ENCODE assay signal across 8 cellular contexts in genomic region chrX:134172588-134173259, GRCh38.
DNase-seq lines count a peak whose midpoint lies in the region; TF ChIP-seq lines count a peak whose summit lies in the region.

No MANE protein-coding gene starts in this region.

- intact Hi-C loops in CD14-positive monocyte (cut with micrococcal nuclease) = no loop called here

- H3K4me1 Mint-ChIP-seq in CD14-positive monocyte = peaks cover 19% of the 10 kb centered on the region
- peaks cover 22% of the 10 kb centered on the region for H3K4me1 Mint-ChIP-seq in T-helper 1 cell treated with Interleukin-12 subunit alpha and Interleukin-12 subunit beta and Interleukin-4 antibody, amounts not matched to agents 30 μg/mL and 1 μg/mL, for 36 hours (ENCODE audit: low read depth)

- peaks cover 19 to 33% (median 32%) of the 10 kb centered on the region in 3 donors for H3K27me3 Mint-ChIP-seq in CD14-positive monocyte (ENCODE audit: low read depth in 3 of 3)
- peaks cover 9% of the 10 kb centered on the region for H3K27me3 Mint-ChIP-seq in T-helper 1 cell treated with Interleukin-12 subunit alpha and Interleukin-12 subunit beta and Interleukin-4 antibody, amounts not matched to agents 30 μg/mL and 1 μg/mL, for 36 hours (ENCODE audit: low read depth)

- TF ChIP-seq CTCF in CD14-positive monocyte (IDR thresholded peaks at IDR 0.05) = no peak
- TF ChIP-seq CTCF in liver (IDR thresholded peaks at IDR 0.05; ENCODE audit: low read depth, low read length, missing input control) = no peak

- peak overlapping the region; percentile 86 to 94 for H3K4me3 Mint-ChIP-seq in CD14-positive monocyte
- H3K4me3 Mint-ChIP-seq in T-helper 1 cell treated with Interleukin-12 subunit alpha and Interleukin-12 subunit beta and Interleukin-4 antibody, amounts not matched to agents 30 μg/mL and 1 μg/mL, for 36 hours = peak overlapping the region; percentile 98

- no peak for TF ChIP-seq RAD21 in liver (IDR thresholded peaks at IDR 0.05)

- under 1% methylated on average over 51 of the region's 51 CpGs for WGBS in liver

- no peaks in the 10 kb centered on the region for H3K36me3 Mint-ChIP-seq in CD14-positive monocyte
- peaks cover 13% of the 10 kb centered on the region for H3K36me3 Mint-ChIP-seq in T-helper 1 cell treated with Interleukin-12 subunit alpha and Interleukin-12 subunit beta and Interleukin-4 antibody, amounts not matched to agents 30 μg/mL and 1 μg/mL, for 36 hours (ENCODE audit: low read depth)

- H3K27ac Mint-ChIP-seq in CD14-positive monocyte = no peak overlapping the region
- H3K27ac Mint-ChIP-seq in T-helper 1 cell treated with Interleukin-12 subunit alpha and Interleukin-12 subunit beta and Interleukin-4 antibody, amounts not matched to agents 30 μg/mL and 1 μg/mL, for 36 hours = peak overlapping the region; percentile 95

- peaks cover 22% of the 10 kb centered on the region for H3K36me3 ChIP-seq in HAP-1 (replicated peaks)
- H3K36me3 ChIP-seq in liver (ENCODE audit: control insufficient read depth in 4 of 4, insufficient read depth in 3 of 4, low read depth in 1 of 4, low read length in 3 of 4) = no peaks in the 10 kb centered on the region

- in situ Hi-C loops in HAP-1 (cut with MboI; ENCODE audit: low sequenced_read_pairs) = no loop called here

- no peak for DNase-seq in CD14-positive monocyte (ENCODE audit: low spot score)
- DNase-seq in HAP-1 (ENCODE audit: low spot score in 2 of 2) = peak; percentile 41 to 51
- DNase-seq in central memory CD4-positive, alpha-beta T cell = peak; percentile 19
- peak; percentile 20 for DNase-seq in stimulated activated CD8-positive, alpha-beta memory T cell treated with anti-CD3 and anti-CD28 coated beads, Interleukin-12 subunit alpha, Interleukin-12 subunit beta, amount 100 ng/mL, for 4 hours (ENCODE audit: low read depth)
- DNase-seq in activated CD4-positive, CD25-positive, alpha-beta regulatory T cell treated with anti-CD3 and anti-CD28 coated beads, Interleukin-2, amount 50 U/mL, for 72 hours = no peak
- DNase-seq in Kasumi-1 (lab: John Stamatoyannopoulos, UW) = no peak

- H3K9me3 Mint-ChIP-seq in CD14-positive monocyte = peaks cover 0 to 19% (median 8%) of the 10 kb centered on the region in 7 donors
- no peaks in the 10 kb centered on the region for H3K9me3 Mint-ChIP-seq in T-helper 1 cell treated with Interleukin-12 subunit alpha and Interleukin-12 subunit beta and Interleukin-4 antibody, amounts not matched to agents 30 μg/mL and 1 μg/mL, for 36 hours

- H3K4me1 ChIP-seq in HAP-1 (peaks cover 51% of the 10 kb centered on the region), liver (ENCODE audit: control insufficient read depth in 4 of 4, insufficient read depth in 4 of 4, low read length in 3 of 4) (peaks cover 5 to 13% (median 7%) of the 10 kb centered on the region in 4 donors)

- no peak overlapping the region for H3K27ac ChIP-seq in liver (ENCODE audit: low read depth in 1 of 2, low read length in 2 of 2)

- H3K4me3 ChIP-seq in HAP-1 (peak overlapping the region; percentile 42), liver (ENCODE audit: low read depth in 1 of 3, low read length in 3 of 3) (peak overlapping the region; percentile 49 to 62 (median 56))

- no peaks in the 10 kb centered on the region for H3K9me3 ChIP-seq in HAP-1
- no peaks in the 10 kb centered on the region for H3K9me3 ChIP-seq in liver (ENCODE audit: control insufficient read depth in 4 of 4, low read length in 3 of 4)

- H3K9ac ChIP-seq in liver (ENCODE audit: low read depth in 1 of 2, low read length in 2 of 2) = no peak overlapping the region

- H3K27me3 ChIP-seq in HAP-1 (ENCODE audit: low read depth) = no peaks in the 10 kb centered on the region
- H3K27me3 ChIP-seq in liver (ENCODE audit: control insufficient read depth in 4 of 4, insufficient read depth in 4 of 4, low read length in 3 of 4) = peaks cover 0 to 14% (median 1%) of the 10 kb centered on the region in 4 donors

TF ChIP-seq in liver, 16 proteins besides CTCF, POLR2A, EP300 and RAD21:
- TF ChIP-seq MAX (IDR thresholded peaks at IDR 0.05) (no peak), TAF1 (conservative IDR thresholded peaks at IDR 0.05) (no peak), RXRA (IDR thresholded peaks at IDR 0.05) (no peak), YY1 (IDR thresholded peaks at IDR 0.05) (no peak), JUND (IDR thresholded peaks at IDR 0.05) (no peak)

Comparison
In these comparisons a context has a peak if more than half of its experiments do, and no peak if none do; other contexts are left out.
1. DNase-seq: peak in HAP-1 (2 of 2), central memory CD4-positive, alpha-beta T cell (single experiment) and stimulated activated CD8-positive, alpha-beta memory T cell treated with anti-CD3 and anti-CD28 coated beads, Interleukin-12 subunit alpha, Interleukin-12 subunit beta, amount 100 ng/mL, for 4 hours (single experiment); none in CD14-positive monocyte (single experiment), activated CD4-positive, CD25-positive, alpha-beta regulatory T cell treated with anti-CD3 and anti-CD28 coated beads, Interleukin-2, amount 50 U/mL, for 72 hours (single experiment) and Kasumi-1 (0 of 2).